In genomic region chr12:55715833-55716581, GRCh38 we compare ENCODE assay signal across 8 cellular contexts. TPM values are rescaled to one million over a fixed set of nuclear protein-coding genes. Genes with fewer than 3 reads are reported as not detected.
DNase-seq lines count a peak whose midpoint lies in the region; ATAC-seq, FAIRE-seq and TF ChIP-seq lines count a peak whose summit lies in the region.

BLOC1S1 (plus strand) TSS chr12:55716046; CDS start chr12:55716052, 6 bp downstream.

- DNase-seq in CD1c-positive myeloid dendritic cell (ENCODE audit: extremely low spot score) (peak; percentile 87), NCI-H774 (lab: John Stamatoyannopoulos, UW) (peak; percentile 93), dermis blood vessel endothelial cell (peak; percentile 94), HepG2 (ENCODE audit: low spot score) (peak; percentile 86)
- peak; percentile 87 for DNase-seq in activated CD4-positive, alpha-beta T cell treated with anti-CD3 and anti-CD28 coated beads, Interleukin-2, amount 50 U/mL, for 4 hours
- DNase-seq in stimulated activated CD4-positive, alpha-beta T cell treated with anti-CD3 and anti-CD28 coated beads, Interleukin-4, amount 100 ng/mL, for 1 hour, result peak; percentile 94

- H3K9ac ChIP-seq in HepG2 (ENCODE audit: insufficient read depth, low read depth, low read length), result peak within 1 kb of the TSS; percentile 80

- H3K4me3 ChIP-seq in HepG2 (replicated peaks in 1 of 3; ENCODE audit: insufficient read depth in 1 of 3, low read depth in 2 of 3, low read length in 3 of 3), result peak within 1 kb of the TSS; percentile 77 to 96 (median 84)

- peak within 1 kb of the TSS; percentile 79 for H2AFZ ChIP-seq in HepG2 (ENCODE audit: low read length)

- FAIRE-seq in HepG2 (lab: Jason Lieb, UNC), result peak; percentile 78

- TSS peak; percentile 45 for BruUV-seq in HepG2 (replicated peaks; lab: Mats Ljungman, UMichigan)

- no peaks in the 10 kb centered on the region for H3K9me3 ChIP-seq in HepG2 (ENCODE audit: low read length)

- H4K20me1 ChIP-seq in HepG2 (ENCODE audit: insufficient read depth, low read length), result no peaks in the 10 kb centered on the region

- CTCF ChIA-PET in HepG2 (lab: Yijun Ruan, JAX; ENCODE audit: low intra/inter-chr PET ratio, low total read pairs), result no interaction called here

- TF ChIP-seq CTCF in HepG2 (CRISPR knock-in tag; IDR thresholded peaks at IDR 0.05), result no peak

- in situ Hi-C loops in HepG2 (cut with HindIII; ENCODE audit: extremely low pct_ligation_motif_present, low pct_unique_long_range_greater_than_20kb), result no loop called here

- TF ChIP-seq RAD21 in HepG2 (CRISPR knock-in tag; IDR thresholded peaks at IDR 0.05), result no peak

- H3K4me1 ChIP-seq in HepG2 (ENCODE audit: insufficient read depth, low read length), result peaks cover 54% of the 10 kb centered on the region

- peaks cover 0 to 11% of the 10 kb centered on the region in 2 experiments; a peak in 2 of 5 replicates for H3K27me3 ChIP-seq in HepG2 (ENCODE audit: control insufficient read depth in 1 of 2, insufficient read depth in 2 of 2, low read length in 2 of 2)

- H3K79me2 ChIP-seq in HepG2 (ENCODE audit: insufficient read depth, low read length), result no peaks in the 10 kb centered on the region

- peak within 1 kb of the TSS; percentile 72 for H3K4me2 ChIP-seq in HepG2 (ENCODE audit: low read depth, low read length)

- peak within 1 kb of the TSS; percentile 81 for H3K27ac ChIP-seq in HepG2 (ENCODE audit: extremely low read length, insufficient read depth, low read length)

- WGBS in HepG2 (ENCODE audit: low lambda C conversion rate), result 2% methylated on average over 18 of the region's 42 CpGs

- intact Hi-C loops in HepG2 (cut with micrococcal nuclease; ENCODE audit: unreplicated experiment), result no loop called here

- ATAC-seq in GM19397 (IDR thresholded peaks at IDR 0.05; ENCODE audit: unreplicated experiment), result peak; percentile 88
- peak; percentile 75 for ATAC-seq in HG03565 (IDR thresholded peaks at IDR 0.05; ENCODE audit: unreplicated experiment)
- ATAC-seq in HepG2, result peak; percentile 82

- TF ChIP-seq EP300 in HepG2 (IDR thresholded peaks at IDR 0.05; ENCODE audit: low read depth in 2 of 2, low read length in 2 of 2) (peak in 1 of 2 experiments; percentile 36; a peak in 1 of 4 replicates), HepG2 (CRISPR knock-in tag; IDR thresholded peaks at IDR 0.05; ENCODE audit: borderline replicate concordance) (peak; percentile 75)

- H3K36me3 ChIP-seq in HepG2 (replicated peaks in 1 of 2; ENCODE audit: control insufficient read depth in 1 of 2, insufficient read depth in 2 of 2, low read length in 2 of 2), result no peaks in the 10 kb centered on the region; a peak in 1 of 5 replicates

- POLR2A ChIA-PET in HepG2 (lab: Yijun Ruan, JAX), result interaction anchor here (0.7 to 1.6 kb wide), 8 partner anchors 9 to 258 kb away, joined by 3 to 15 read pairs (median 4); partner anchors contain the start of genes CD63, ITGA7 and RAB5B

- TF ChIP-seq POLR2A in HepG2 (IDR thresholded peaks at IDR 0.05; ENCODE audit: insufficient read depth in 1 of 2, low read depth in 2 of 2, low read length in 2 of 2), result peak; percentile 55 to 60

TF ChIP-seq in HepG2, 621 proteins besides CTCF, POLR2A, EP300 and RAD21 (continues in another document):
- TF ChIP-seq STAT6 (CRISPR knock-in tag; IDR thresholded peaks at IDR 0.05; ENCODE audit: borderline replicate concordance) (no peak), MTERF4 (CRISPR knock-in tag; IDR thresholded peaks at IDR 0.05) (no peak; the same call in 1 of the 2 replicates), CC2D1A (CRISPR knock-in tag; IDR thresholded peaks at IDR 0.05) (no peak), RXRB (CRISPR knock-in tag; IDR thresholded peaks at IDR 0.05; ENCODE audit: borderline replicate concordance) (peak; percentile 76; the same call in 1 of the 2 replicates), FLYWCH1 (CRISPR knock-in tag; IDR thresholded peaks at IDR 0.05) (no peak), ZNF225 (CRISPR knock-in tag; IDR thresholded peaks at IDR 0.05) (no peak), PAF1 (CRISPR knock-in tag; IDR thresholded peaks at IDR 0.05) (no peak), DMAP1 (CRISPR knock-in tag; IDR thresholded peaks at IDR 0.05) (peak; percentile 80; the same call in 1 of the 2 replicates), GABPB1 (CRISPR knock-in tag; IDR thresholded peaks at IDR 0.05) (peak; percentile 95), HNRNPK (IDR thresholded peaks at IDR 0.05; ENCODE audit: low read depth, low read length, poor library complexity, severe bottlenecking) (no peak), ZNF512B (CRISPR knock-in tag; IDR thresholded peaks at IDR 0.05; ENCODE audit: borderline replicate concordance) (no peak), KLF6 (CRISPR knock-in tag; IDR thresholded peaks at IDR 0.05) (peak; percentile 69; the same call in 1 of the 2 replicates), SALL2 (CRISPR knock-in tag; IDR thresholded peaks at IDR 0.05) (no peak; the same call in 1 of the 2 replicates), RAD51 (IDR thresholded peaks at IDR 0.05; ENCODE audit: borderline replicate concordance) (peak; percentile 99)

RNA-seq across cellular contexts. Expression of gene BLOC1S1, which starts in this region (rescaled TPM):
- 55.8 and 61.2 TPM in 2 replicates for total RNA-seq in dermis blood vessel endothelial cell
- 95.3 and 99.7 TPM in 2 replicates for total RNA-seq in HepG2 (2016; rRNA removed; fragmentation: Illumina TruSeq; extraction: Trizol)
- 118 and 144 TPM in 2 replicates for total RNA-seq in HepG2 (2016; cell fraction: cytosol; rRNA removed; fragmentation: Illumina TruSeq; extraction: Trizol; ENCODE audit: low read depth)
- 97.9 and 110 TPM in 2 replicates for total RNA-seq in HepG2 (2016; cell fraction: insoluble cytoplasmic fraction; rRNA removed; fragmentation: Illumina TruSeq; extraction: Trizol)
- total RNA-seq in HepG2 (2016; cell fraction: membrane; rRNA removed; fragmentation: Illumina TruSeq; extraction: Trizol), result 102 and 108 TPM in 2 replicates
- 34.2 and 48.7 TPM in 2 replicates for total RNA-seq in HepG2 (2016; cell fraction: nucleus; rRNA removed; fragmentation: Illumina TruSeq; extraction: Trizol)
- 50.5 and 55.1 TPM in 2 replicates for polyA plus RNA-seq in HepG2 (2011; rRNA removed)
- 74.9 and 112 TPM in 2 replicates for polyA plus RNA-seq in HepG2 (2011; cell fraction: cytosol; rRNA removed)
- polyA plus RNA-seq in HepG2 (2011; cell fraction: nucleus; rRNA removed), result 22.5 and 27.2 TPM in 2 replicates
- polyA plus RNA-seq in HepG2 (2012), result 34.8 and 38.2 TPM in 2 replicates
- polyA plus RNA-seq in HepG2 (2016; cell fraction: cytosol; fragmentation: Illumina TruSeq; extraction: Trizol; ENCODE audit: low read depth), result 149 and 162 TPM in 2 replicates
- 107 and 112 TPM in 2 replicates for polyA plus RNA-seq in HepG2 (2016; cell fraction: insoluble cytoplasmic fraction; fragmentation: Illumina TruSeq; extraction: Trizol; ENCODE audit: low read depth)
- polyA plus RNA-seq in HepG2 (2016; cell fraction: membrane; fragmentation: Illumina TruSeq; extraction: Trizol; ENCODE audit: low read depth), result 91.5 and 100 TPM in 2 replicates
- 64.2 and 67.2 TPM in 2 replicates for polyA plus RNA-seq in HepG2 (2016; cell fraction: nucleus; fragmentation: Illumina TruSeq; extraction: Trizol; ENCODE audit: insufficient read depth, low read depth)
- 21.9 and 89.7 TPM in 2 replicates for polyA minus RNA-seq in HepG2 (2011; rRNA and poly(A)+ RNA removed; ENCODE audit: low replicate concordance)
- 6.7 and 11.0 TPM in 2 replicates for polyA minus RNA-seq in HepG2 (2011; cell fraction: cytosol; rRNA and poly(A)+ RNA removed)
- polyA minus RNA-seq in HepG2 (2011; cell fraction: nucleus; rRNA and poly(A)+ RNA removed), result 7.8 and 8.2 TPM in 2 replicates

Comparison
In these comparisons a context has a peak if more than half of its experiments do, and no peak if none do; other contexts are left out.
1. Peak in every context shown above with its lines: DNase-seq, ATAC-seq, H3K4me3 ChIP-seq and H3K27ac ChIP-seq.